9 cellular contexts compared by ENCODE assay signal in the genomic region with DNA sequence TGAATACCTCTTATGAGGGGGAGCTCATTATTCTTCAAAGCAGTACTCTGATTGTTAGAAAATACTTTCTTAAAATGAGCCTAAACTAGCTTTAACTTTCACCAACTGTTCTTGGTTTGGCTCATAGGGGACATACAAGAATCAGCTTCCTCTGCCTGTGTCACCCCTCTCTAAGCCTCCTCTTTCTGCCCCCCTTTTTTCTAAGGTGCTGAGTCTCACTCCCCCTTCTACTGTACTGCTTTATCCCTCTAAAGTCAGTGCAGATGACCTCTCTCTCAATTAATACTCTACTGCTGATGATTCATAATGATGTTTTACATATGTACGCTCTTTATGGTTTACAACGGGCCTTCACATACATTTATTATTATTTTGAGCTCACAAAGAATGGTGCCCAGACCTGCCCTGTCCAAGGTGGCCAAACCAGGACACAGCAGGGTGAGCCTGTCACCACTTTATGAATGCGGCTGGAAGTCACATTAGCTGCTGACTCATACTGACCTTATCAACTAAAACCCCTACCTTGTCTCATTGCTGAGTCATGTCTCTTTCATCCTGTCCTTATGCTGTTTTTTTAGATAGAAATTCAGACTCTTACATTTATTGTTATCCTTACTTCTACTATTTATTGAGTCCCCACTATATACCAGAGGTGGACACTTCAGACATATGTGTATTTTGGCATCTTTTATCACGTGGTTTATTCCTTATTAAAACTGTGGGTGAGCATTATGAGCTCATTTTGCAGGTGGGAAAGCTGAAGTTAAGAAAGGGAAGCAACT.
DNase-seq lines count a peak whose midpoint lies in the region; ATAC-seq and TF ChIP-seq lines count a peak whose summit lies in the region.
"Had no signal": no experiment of that assay in that cellular context is flagged by ENCODE, and none has a peak within 500 bp of the region (broad histone marks: within the 10 kb centered on the region; RNA-seq: fewer than 3 reads in every experiment).

No MANE protein-coding gene starts in this region.

- TF ChIP-seq POLR2A in gastroesophageal sphincter (IDR thresholded peaks at IDR 0.05): no peak

- H3K27ac ChIP-seq in gastroesophageal sphincter: no peak overlapping the region

- 53 to 70% methylated on average over 4 of the region's 4 CpGs for WGBS in gastroesophageal sphincter (ENCODE audit: low coverage in 1 of 2), 2 donors

- H3K9me3 ChIP-seq in gastroesophageal sphincter: no peaks in the 10 kb centered on the region

- H3K4me1 ChIP-seq in gastroesophageal sphincter: no peaks in the 10 kb centered on the region

- TF ChIP-seq CTCF in kidney epithelial cell (IDR thresholded peaks at IDR 0.05; ENCODE audit: insufficient read depth, low read length, poor library complexity, severe bottlenecking) (no peak), gastroesophageal sphincter (IDR thresholded peaks at IDR 0.05) (no peak)

- ATAC-seq in HG03196 (IDR thresholded peaks at IDR 0.05; ENCODE audit: unreplicated experiment): peak; percentile 64
- no peak for ATAC-seq in gastroesophageal sphincter

- DNase-seq in NOMO-1 treated with DMSO at 0.1 percent for 48 hours (lab: John Stamatoyannopoulos, UW; ENCODE audit: unreplicated experiment) (peak; percentile 25), NOMO-1 treated with dmso at 0.1 percent for 144 hours (lab: John Stamatoyannopoulos, UW; ENCODE audit: unreplicated experiment) (no peak), T1000 (lab: John Stamatoyannopoulos, UW) (peak; percentile 38), kidney epithelial cell (ENCODE audit: low read depth) (peak; percentile 55), NCI-H2029 (lab: John Stamatoyannopoulos, UW) (no peak), midbrain (lab: John Stamatoyannopoulos, UW) (no peak)
- DNase-seq: KG1 had no signal

- TF ChIP-seq EP300 in gastroesophageal sphincter (IDR thresholded peaks at IDR 0.05): no peak

- H3K4me3 ChIP-seq in kidney epithelial cell (ENCODE audit: low read depth, low read length) (no peak overlapping the region), gastroesophageal sphincter (no peak overlapping the region)

- H3K36me3 ChIP-seq in kidney epithelial cell (ENCODE audit: control insufficient read depth, insufficient read depth, low read length) (no peaks in the 10 kb centered on the region), gastroesophageal sphincter (no peaks in the 10 kb centered on the region)

- H3K27me3 ChIP-seq in kidney epithelial cell (ENCODE audit: control insufficient read depth, insufficient read depth, low read length) (no peaks in the 10 kb centered on the region), gastroesophageal sphincter (peaks cover 13% of the 10 kb centered on the region)

Comparison
In these comparisons a context has a peak if more than half of its experiments do, and no peak if none do; other contexts are left out.
1. DNase-seq: peak in NOMO-1 treated with DMSO at 0.1 percent for 48 hours (single experiment), T1000 (single experiment) and kidney epithelial cell (single experiment); none in NOMO-1 treated with dmso at 0.1 percent for 144 hours (single experiment), NCI-H2029 (single experiment) and midbrain (single experiment).